Comparison of ENCODE assay signal across 1 cellular context in genomic region chr4:105587851-105588250, GRCh38.
TF ChIP-seq lines count a peak whose summit lies in the region.

No MANE protein-coding gene starts in this region.

TF ChIP-seq in GM12878, 131 proteins besides CTCF, POLR2A, EP300 and RAD21:
- no peak for TF ChIP-seq TBL1XR1 (IDR thresholded peaks at IDR 0.05; ENCODE audit: low read depth, low read length)
- TF ChIP-seq POLR2AphosphoS5 (IDR thresholded peaks at IDR 0.05; ENCODE audit: low read length) = no peak
- TF ChIP-seq KAT2A (conservative IDR thresholded peaks at IDR 0.05; ENCODE audit: control insufficient read depth, low read depth, low read length) = no peak
- TF ChIP-seq BCLAF1 (IDR thresholded peaks at IDR 0.05) = no peak
